ENCODE assay signal across 9 cellular contexts in the genomic region with DNA sequence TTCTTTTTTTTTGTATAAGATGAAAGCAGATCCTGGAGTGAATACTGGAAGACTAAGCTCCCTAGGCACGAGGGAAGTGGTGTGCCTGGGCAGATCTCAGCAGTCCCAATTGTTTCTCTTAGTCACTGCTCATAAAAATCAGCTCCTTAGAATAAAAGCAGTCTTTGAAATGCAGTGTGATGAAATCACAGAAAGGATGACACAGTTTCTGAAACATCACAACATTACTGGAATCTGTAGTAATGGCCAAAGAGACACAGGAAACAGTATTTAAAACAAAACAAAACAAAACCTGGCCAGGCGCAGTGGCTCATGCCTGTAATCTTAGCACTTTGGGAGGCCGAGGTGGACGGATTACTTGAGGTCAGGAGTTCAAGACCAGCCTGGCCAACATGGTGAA. TPM values are rescaled to one million over a fixed set of nuclear protein-coding genes. Genes with fewer than 3 reads are reported as not detected.
A peak's percentile ranks its signal among the peaks of the same experiment; 100 is the strongest.
DNase-seq lines count a peak whose midpoint lies in the region; ATAC-seq and TF ChIP-seq lines count a peak whose summit lies in the region.
"Had no signal": no experiment of that assay in that cellular context is flagged by ENCODE, and none has a peak within 500 bp of the region (broad histone marks: within the 10 kb centered on the region; RNA-seq: fewer than 3 reads in every experiment).

No MANE protein-coding gene starts in this region.

- no peaks in the 10 kb centered on the region for H3K36me3 ChIP-seq in HCT116 (ENCODE audit: control insufficient read depth in 1 of 2, insufficient read depth in 2 of 2, low read length in 2 of 2)
- no peaks in the 10 kb centered on the region for H3K36me3 ChIP-seq in kidney epithelial cell (ENCODE audit: control insufficient read depth, insufficient read depth, low read length)
- H3K36me3 ChIP-seq in Peyer's patch: no peaks in the 10 kb centered on the region

- TF ChIP-seq RAD21 in HCT116 (IDR thresholded peaks at IDR 0.05; ENCODE audit: low read depth): no peak

- H3K4me1 ChIP-seq in HCT116 (ENCODE audit: control insufficient read depth in 1 of 2, insufficient read depth in 2 of 2, low read length in 2 of 2): no peaks in the 10 kb centered on the region; a peak in 1 of 4 replicates
- no peaks in the 10 kb centered on the region for H3K4me1 ChIP-seq in Peyer's patch

- RAD21 ChIA-PET in HCT116 (lab: Charles Lee; ENCODE audit: low non-redundant PET in 1 of 2, low total read pairs in 2 of 2, uncharacterized antibody in 2 of 2, unreplicated experiment in 2 of 2): interaction anchor here in 1 of 2 experiments (0.6 kb wide), 1 partner anchor 1517 kb away, joined by 4 read pairs; no protein-coding TSS in a partner anchor

- H3K27me3 ChIP-seq in HCT116 (ENCODE audit: insufficient read depth, low read length) (no peaks in the 10 kb centered on the region), kidney epithelial cell (ENCODE audit: control insufficient read depth, insufficient read depth, low read length) (no peaks in the 10 kb centered on the region), Peyer's patch (no peaks in the 10 kb centered on the region)

- CTCF ChIA-PET in HCT116 (lab: Charles Lee): no interaction called here

- H3K27ac ChIP-seq in HCT116 (ENCODE audit: low read depth, low read length) (no peak overlapping the region), Peyer's patch (no peak overlapping the region)
- H3K27ac ChIP-seq: C4-2B had no signal

- H4K20me1 ChIP-seq in HCT116 (ENCODE audit: insufficient read depth): no peaks in the 10 kb centered on the region

- no peaks in the 10 kb centered on the region for H3K9me3 ChIP-seq in HCT116 (ENCODE audit: control insufficient read depth in 1 of 2, insufficient read depth in 1 of 2, low read depth in 1 of 2, low read length in 2 of 2)
- H3K9me3 ChIP-seq in Peyer's patch: no peaks in the 10 kb centered on the region

- peak; percentile 96 for DNase-seq in A172 (ENCODE audit: low spot score)
- DNase-seq in HCT116 (ENCODE audit: low read depth, low spot score): no peak
- peak; percentile 59 for DNase-seq in amniotic stem cell (lab: John Stamatoyannopoulos, UW)
- peak; percentile 90 for DNase-seq in kidney epithelial cell (ENCODE audit: low read depth)
- no peak for DNase-seq in T-helper 2 cell
- DNase-seq in superior temporal gyrus (ENCODE audit: extremely low spot score): no peak
- no peak for DNase-seq in NCI-H2171 (lab: John Stamatoyannopoulos, UW)
- DNase-seq in Peyer's patch: no peak

- peak overlapping the region; percentile 54 for H2AFZ ChIP-seq in HCT116 (ENCODE audit: low read depth, low read length, poor library complexity, severe bottlenecking)

- POLR2A ChIA-PET in HCT116 (lab: Charles Lee): interaction anchor here (1.0 kb wide), 1 partner anchor 12 kb away, joined by 3 read pairs; no protein-coding TSS in a partner anchor

- H3K9ac ChIP-seq in HCT116 (ENCODE audit: low read length): no peak overlapping the region

- no peak for TF ChIP-seq POLR2A in HCT116 (IDR thresholded peaks at IDR 0.05; ENCODE audit: borderline replicate concordance, extremely low read depth, insufficient read depth, insufficient read length)
- TF ChIP-seq POLR2A in Peyer's patch (IDR thresholded peaks at IDR 0.05): no peak

- intact Hi-C loops in HCT116 (cut with micrococcal nuclease): no loop called here

- H3K4me3 ChIP-seq in HCT116 (replicated peaks in 1 of 2; ENCODE audit: low read depth in 1 of 2, low read length in 2 of 2) (no peak overlapping the region), kidney epithelial cell (ENCODE audit: low read depth, low read length) (no peak overlapping the region), Peyer's patch (no peak overlapping the region)

- BruUV-seq in HCT116 (replicated peaks; lab: Mats Ljungman, UMichigan): no TSS peak

- TF ChIP-seq CTCF in HCT116 (IDR thresholded peaks at IDR 0.05 in 2 of 3, conservative IDR thresholded peaks at IDR 0.05 in 1 of 3; ENCODE audit: borderline replicate concordance in 1 of 3, insufficient read depth in 1 of 3, low read depth in 2 of 3, low read length in 2 of 3): no peak
- no peak for TF ChIP-seq CTCF in kidney epithelial cell (IDR thresholded peaks at IDR 0.05; ENCODE audit: insufficient read depth, low read length, poor library complexity, severe bottlenecking)
- no peak for TF ChIP-seq CTCF in Peyer's patch (IDR thresholded peaks at IDR 0.05)

- ATAC-seq in HCT116: no peak

- H3K9me2 ChIP-seq in HCT116 (ENCODE audit: insufficient read depth): no peaks in the 10 kb centered on the region

- no peak overlapping the region for H3K4me2 ChIP-seq in HCT116 (ENCODE audit: low read length)

- H3K79me2 ChIP-seq in HCT116 (ENCODE audit: insufficient read depth, low read length): no peaks in the 10 kb centered on the region

TF ChIP-seq in HCT116, 20 proteins besides CTCF, POLR2A, EP300 and RAD21:
- TF ChIP-seq CEBPB (IDR thresholded peaks at IDR 0.05; ENCODE audit: low read depth): peak; percentile 75
- TF ChIP-seq SIN3A (IDR thresholded peaks at IDR 0.05; ENCODE audit: low read depth): no peak

RNA-seq across cellular contexts. Expression of gene ZFHX3, which starts 34.7 kb away (rescaled TPM):
- total RNA-seq in A172 (2014; rRNA removed; shearing (Covaris generic)): 2.4 and 2.5 TPM in 2 replicates
- total RNA-seq in HCT116 (2021; ENCODE audit: unreplicated experiment) (6.3 TPM), kidney epithelial cell (19.9 and 29.0 TPM in 2 replicates), Peyer's patch (10 to 100 TPM in 3 of 4 donors, 1 to 10 TPM in 1; 6.3 to 39.6 (median 14.6) TPM)
- polyA plus RNA-seq in HCT116 (2012): 1.5 and 1.8 TPM in 2 replicates

Comparison
In these comparisons a context has a peak if more than half of its experiments do, and no peak if none do; other contexts are left out.
1. DNase-seq: peak in A172 (single experiment), amniotic stem cell (single experiment) and kidney epithelial cell (single experiment); none in HCT116 (single experiment), T-helper 2 cell (0 of 5), superior temporal gyrus (single experiment), NCI-H2171 (single experiment) and Peyer's patch (0 of 3).